ENCODE assay signal across 13 cellular contexts in genomic region chr17:63641678-63642077, GRCh38. TPM values are rescaled to one million over a fixed set of nuclear protein-coding genes. Genes with fewer than 3 reads are reported as not detected.
DNase-seq lines count a peak whose midpoint lies in the region; ATAC-seq and TF ChIP-seq lines count a peak whose summit lies in the region.
"Had no signal": no experiment of that assay in that cellular context is flagged by ENCODE, and none has a peak within 500 bp of the region (broad histone marks: within the 10 kb centered on the region; RNA-seq: fewer than 3 reads in every experiment).

No MANE protein-coding gene starts in this region.

- intact Hi-C loops in naive thymus-derived CD4-positive, alpha-beta T cell (cut with micrococcal nuclease) = no loop called here
- intact Hi-C loops in prostate gland (cut with DNase I) = no loop called here

- H3K4me3 ChIP-seq in gastroesophageal sphincter (no peak overlapping the region), coronary artery (no peak overlapping the region), prostate gland (no peak overlapping the region)
- no peak overlapping the region for H3K4me3 ChIP-seq in naive thymus-derived CD4-positive, alpha-beta T cell (ENCODE audit: low read length)
- H3K4me3 ChIP-seq: hepatocyte had no signal

- H3K4me1 ChIP-seq in gastroesophageal sphincter (peaks cover 0 to 38% (median 0%) of the 10 kb centered on the region in 3 donors), prostate gland (replicated peaks) (peaks cover 2% of the 10 kb centered on the region)
- peaks cover 0 to 9% of the 10 kb centered on the region in 2 donors for H3K4me1 ChIP-seq in naive thymus-derived CD4-positive, alpha-beta T cell (ENCODE audit: control insufficient read depth in 2 of 2, insufficient read depth in 2 of 2, low read length in 2 of 2)

- POLR2A ChIA-PET in naive thymus-derived CD4-positive, alpha-beta T cell (lab: Charles Lee) = no interaction called here

- peak overlapping the region in 1 of 9 donors; percentile 52 for H3K27ac Mint-ChIP-seq in naive thymus-derived CD4-positive, alpha-beta T cell

- no peaks in the 10 kb centered on the region for H3K9me3 Mint-ChIP-seq in naive thymus-derived CD4-positive, alpha-beta T cell
- H3K9me3 Mint-ChIP-seq: activated T-cell treated with anti-CD3 and anti-CD28 coated beads, Interleukin-2, amount 50 U/mL, for 4 hours; T-cell had no signal

- H3K27me3 ChIP-seq in gastroesophageal sphincter (no peaks in the 10 kb centered on the region), prostate gland (replicated peaks; ENCODE audit: insufficient read depth) (no peaks in the 10 kb centered on the region)
- H3K27me3 ChIP-seq in naive thymus-derived CD4-positive, alpha-beta T cell (ENCODE audit: control insufficient read depth in 2 of 2, insufficient read depth in 2 of 2, low read length in 2 of 2) = no peaks in the 10 kb centered on the region
- H3K27me3 ChIP-seq: hepatocyte had no signal

- DNase-seq in Ammon's horn (ENCODE audit: low spot score) = peak; percentile 81
- peak; percentile 91 to 95 for DNase-seq in NOMO-1 (lab: John Stamatoyannopoulos, UW; ENCODE audit: unreplicated experiment in 2 of 2)
- DNase-seq in naive thymus-derived CD4-positive, alpha-beta T cell = no peak
- DNase-seq in amniotic stem cell (lab: John Stamatoyannopoulos, UW) = no peak
- DNase-seq in activated CD4-positive, alpha-beta T cell treated with anti-CD3 and anti-CD28 coated beads, Interleukin-2, amount 50 U/mL, for 48 hours = no peak
- DNase-seq in coronary artery (ENCODE audit: low spot score) = no peak
- DNase-seq in prostate gland (ENCODE audit: low spot score) = no peak
- DNase-seq: ACHN; activated T-cell treated with anti-CD3 and anti-CD28 coated beads, Interleukin-2, amount 50 U/mL, for 4 hours; MM.1S had no signal

- WGBS in gastroesophageal sphincter (ENCODE audit: low coverage in 1 of 2), 2 donors = 66 to 88% methylated on average over 1 to 3 of the region's 3 CpGs
- WGBS in prostate gland = 86% methylated on average over 3 of the region's 3 CpGs

- CTCF ChIA-PET in naive thymus-derived CD4-positive, alpha-beta T cell (lab: Charles Lee) = no interaction called here

- no peaks in the 10 kb centered on the region for H3K9me3 ChIP-seq in gastroesophageal sphincter
- H3K9me3 ChIP-seq in naive thymus-derived CD4-positive, alpha-beta T cell (ENCODE audit: control insufficient read depth in 2 of 3, low read length in 3 of 3) = no peaks in the 10 kb centered on the region
- no peaks in the 10 kb centered on the region for H3K9me3 ChIP-seq in prostate gland

- no peaks in the 10 kb centered on the region for H3K27me3 Mint-ChIP-seq in naive thymus-derived CD4-positive, alpha-beta T cell
- H3K27me3 Mint-ChIP-seq: T-cell had no signal

- TF ChIP-seq CTCF in gastroesophageal sphincter (IDR thresholded peaks at IDR 0.05) (no peak), coronary artery (IDR thresholded peaks at IDR 0.05) (no peak), prostate gland (IDR thresholded peaks at IDR 0.05) (no peak)

- TF ChIP-seq POLR2A in gastroesophageal sphincter (IDR thresholded peaks at IDR 0.05) (no peak), prostate gland (IDR thresholded peaks at IDR 0.05) (no peak)

- H3K36me3 Mint-ChIP-seq in naive thymus-derived CD4-positive, alpha-beta T cell = peaks cover 4 to 24% (median 10%) of the 10 kb centered on the region in 5 donors

- peak; percentile 58 for ATAC-seq in gastroesophageal sphincter
- peak; percentile 87 for ATAC-seq in naive thymus-derived CD4-positive, alpha-beta T cell
- ATAC-seq: activated T-cell treated with anti-CD3 and anti-CD28 coated beads, Interleukin-2, amount 50 U/mL, for 4 hours; T-cell had no signal

- H3K4me1 Mint-ChIP-seq in naive thymus-derived CD4-positive, alpha-beta T cell = peaks cover 13 to 37% (median 28%) of the 10 kb centered on the region in 7 donors

- TF ChIP-seq EP300 in gastroesophageal sphincter (IDR thresholded peaks at IDR 0.05) = no peak

- peaks cover 0 to 70% of the 10 kb centered on the region in 2 donors for H3K36me3 ChIP-seq in gastroesophageal sphincter
- H3K36me3 ChIP-seq in naive thymus-derived CD4-positive, alpha-beta T cell (ENCODE audit: control insufficient read depth in 2 of 3, insufficient read depth in 3 of 3, low read length in 3 of 3) = peaks cover 5 to 29% (median 6%) of the 10 kb centered on the region in 3 experiments
- H3K36me3 ChIP-seq in prostate gland = no peaks in the 10 kb centered on the region

- no peak overlapping the region for H3K4me3 Mint-ChIP-seq in naive thymus-derived CD4-positive, alpha-beta T cell
- H3K4me3 Mint-ChIP-seq: activated T-cell treated with anti-CD3 and anti-CD28 coated beads, Interleukin-2, amount 50 U/mL, for 4 hours; T-cell had no signal

- no peak overlapping the region for H3K27ac ChIP-seq in gastroesophageal sphincter
- H3K27ac ChIP-seq in naive thymus-derived CD4-positive, alpha-beta T cell (ENCODE audit: low read depth, low read length) = no peak overlapping the region
- H3K27ac ChIP-seq in coronary artery = no peak overlapping the region
- H3K27ac ChIP-seq in prostate gland = no peak overlapping the region
- H3K27ac ChIP-seq: hepatocyte had no signal

RNA-seq across cellular contexts. Expression of gene MAP3K3, which starts 19.5 kb away (rescaled TPM):
- total RNA-seq in gastroesophageal sphincter (100 to 1,000 TPM in 1 of 4 donors, 10 to 100 TPM in 3; 64.9 to 108 (median 85.7) TPM), prostate gland (10 to 100 TPM; 44.0 to 72.0 TPM)
- total RNA-seq in naive thymus-derived CD4-positive, alpha-beta T cell = 100 to 1,000 TPM in 1 of 5 experiments, 10 to 100 TPM in 4; 37.5 to 105 (median 85.5) TPM
- 10 to 100 TPM; 29.4 to 45.2 TPM for polyA plus RNA-seq in naive thymus-derived CD4-positive, alpha-beta T cell

RNA-seq across cellular contexts. Expression of gene TACO1, which starts 41.0 kb away (rescaled TPM):
- total RNA-seq in gastroesophageal sphincter (10 to 100 TPM; 11.4 to 18.3 (median 14.6) TPM), prostate gland (10 to 100 TPM; 12.8 to 17.4 TPM)
- total RNA-seq in naive thymus-derived CD4-positive, alpha-beta T cell = 10 to 100 TPM; 11.1 to 20.3 (median 15.2) TPM
- polyA plus RNA-seq in naive thymus-derived CD4-positive, alpha-beta T cell = 10 to 100 TPM; 20.4 to 21.2 TPM

RNA-seq across cellular contexts. Expression of gene LIMD2, which starts 58.2 kb away (rescaled TPM):
- 10 to 100 TPM in 1 of 4 donors, 1 to 10 TPM in 3; 2.3 to 11.0 (median 6.7) TPM for total RNA-seq in gastroesophageal sphincter
- total RNA-seq in naive thymus-derived CD4-positive, alpha-beta T cell = 100 to 1,000 TPM; 575 to 937 (median 595) TPM
- polyA plus RNA-seq in naive thymus-derived CD4-positive, alpha-beta T cell = 100 to 1,000 TPM; 542 to 792 TPM
- total RNA-seq in prostate gland = 10 to 100 TPM; 29.9 to 51.9 TPM

Comparison
In these comparisons a context has a peak if more than half of its experiments do, and no peak if none do; other contexts are left out.
1. DNase-seq: peak in Ammon's horn (single experiment) and NOMO-1 (2 of 2); none in naive thymus-derived CD4-positive, alpha-beta T cell (0 of 9), amniotic stem cell (single experiment), activated CD4-positive, alpha-beta T cell treated with anti-CD3 and anti-CD28 coated beads, Interleukin-2, amount 50 U/mL, for 48 hours (0 of 2), coronary artery (single experiment) and prostate gland (single experiment).
2. RNA of gene LIMD2, which starts 58.2 kb away (total RNA-seq): 575 to 937 TPM in naive thymus-derived CD4-positive, alpha-beta T cell; 29.9 to 51.9 TPM in prostate gland and 2.3 to 11.0 TPM in gastroesophageal sphincter; every median in the first group is over 10 times any median in the second.